ENCODE assay signal across 8 cellular contexts in the genomic region with DNA sequence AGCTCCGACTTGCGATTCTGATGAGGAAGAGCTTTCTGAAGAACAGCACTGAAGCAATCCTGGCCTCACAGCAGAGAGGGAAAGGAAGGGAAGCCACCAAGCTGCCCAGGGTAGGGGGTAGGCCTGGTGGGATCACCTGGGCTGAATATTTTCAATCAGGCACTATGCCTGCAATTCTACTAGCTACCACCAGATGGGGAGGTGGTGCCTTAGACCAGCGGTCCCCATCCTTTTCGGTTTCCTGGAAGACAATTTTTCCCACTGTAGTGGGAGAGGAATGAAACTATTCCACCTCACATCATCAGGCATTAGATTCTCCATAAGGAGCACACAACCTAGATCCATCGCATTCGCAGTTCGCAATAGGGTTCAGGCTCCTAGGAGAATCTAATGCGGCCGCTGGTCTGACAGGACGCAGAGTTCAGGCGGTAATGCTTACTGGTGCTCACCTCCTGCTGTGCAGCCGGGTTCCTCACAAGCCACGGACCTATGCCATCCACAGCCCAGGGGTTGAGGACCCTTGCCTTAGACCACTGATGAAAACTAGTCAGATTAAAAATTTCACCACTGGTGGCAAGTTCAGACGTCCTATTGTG. TPM values are rescaled to one million over a fixed set of nuclear protein-coding genes. Genes with fewer than 3 reads are reported as not detected.
DNase-seq lines count a peak whose midpoint lies in the region; ATAC-seq, FAIRE-seq and TF ChIP-seq lines count a peak whose summit lies in the region.
"Had no signal": no experiment of that assay in that cellular context is flagged by ENCODE, and none has a peak within 500 bp of the region (broad histone marks: within the 10 kb centered on the region; RNA-seq: fewer than 3 reads in every experiment).

No MANE protein-coding gene starts in this region.

- no peaks in the 10 kb centered on the region for H3K9me3 ChIP-seq in neutrophil

- peaks cover 15 to 17% of the 10 kb centered on the region in 2 experiments for H3K4me1 ChIP-seq in neutrophil (ENCODE audit: control insufficient read depth in 1 of 2, insufficient read depth in 1 of 2, low read depth in 1 of 2, low read length in 1 of 2)

- TF ChIP-seq EP300 in Ishikawa (IDR thresholded peaks at IDR 0.05; ENCODE audit: borderline replicate concordance), result no peak

- FAIRE-seq in G401.6 (lab: Jason Lieb, UNC) (peak; percentile 86), bronchial epithelial cell (lab: Jason Lieb, UNC) (no peak)

- H3K27me3 ChIP-seq in bronchial epithelial cell (ENCODE audit: control insufficient read depth, insufficient read depth, low read length), result no peaks in the 10 kb centered on the region
- peaks cover 48% of the 10 kb centered on the region for H3K27me3 ChIP-seq in neutrophil

- no peak overlapping the region for H3K4me3 ChIP-seq in bronchial epithelial cell (ENCODE audit: low read depth, low read length)
- H3K4me3 ChIP-seq in neutrophil (ENCODE audit: low read depth in 1 of 2, low read length in 1 of 2), result no peak overlapping the region

- peak; percentile 41 for TF ChIP-seq CTCF in bronchial epithelial cell (IDR thresholded peaks at IDR 0.05; ENCODE audit: insufficient read depth, low read length, severe bottlenecking)
- TF ChIP-seq CTCF in neutrophil (IDR thresholded peaks at IDR 0.05), result peak; percentile 61

- DNase-seq in bronchial epithelial cell (ENCODE audit: low read depth) (no peak), mesenteric fat pad (ENCODE audit: low spot score) (no peak), DMS79 (lab: John Stamatoyannopoulos, UW) (no peak)

- H3K36me3 ChIP-seq in bronchial epithelial cell (ENCODE audit: control insufficient read depth, insufficient read depth, low read length) (no peaks in the 10 kb centered on the region), neutrophil (no peaks in the 10 kb centered on the region)

- peak; percentile 48; the same call in 1 of the 2 replicates for TF ChIP-seq RAD21 in Ishikawa (IDR thresholded peaks at IDR 0.05; ENCODE audit: low read depth)

- H3K27ac ChIP-seq in neutrophil, result no peak overlapping the region

- no peak for ATAC-seq in GM21737 (IDR thresholded peaks at IDR 0.05; ENCODE audit: unreplicated experiment)
- ATAC-seq: activated naive CD4-positive, alpha-beta T cell treated with anti-CD3 and anti-CD28 coated beads, Interleukin-2, amount 50 U/mL, for 72 hours had no signal

TF ChIP-seq in Ishikawa, 13 proteins besides CTCF, POLR2A, EP300 and RAD21:
- no peak for TF ChIP-seq EGR1 (IDR thresholded peaks at IDR 0.05)
- TF ChIP-seq, protein P1, sequence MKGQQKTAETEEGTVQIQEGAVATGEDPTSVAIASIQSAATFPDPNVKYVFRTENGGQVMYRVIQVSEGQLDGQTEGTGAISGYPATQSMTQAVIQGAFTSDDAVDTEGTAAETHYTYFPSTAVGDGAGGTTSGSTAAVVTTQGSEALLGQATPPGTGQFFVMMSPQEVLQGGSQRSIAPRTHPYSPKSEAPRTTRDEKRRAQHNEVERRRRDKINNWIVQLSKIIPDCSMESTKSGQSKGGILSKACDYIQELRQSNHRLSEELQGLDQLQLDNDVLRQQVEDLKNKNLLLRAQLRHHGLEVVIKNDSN (IDR thresholded peaks at IDR 0.05), result no peak
- no peak for TF ChIP-seq CREB1 (IDR thresholded peaks at IDR 0.05; ENCODE audit: low read depth)
- no peak for TF ChIP-seq FOXM1 (IDR thresholded peaks at IDR 0.05; ENCODE audit: borderline replicate concordance, low read depth)
- TF ChIP-seq TEAD4 (IDR thresholded peaks at IDR 0.05), result no peak
- no peak for TF ChIP-seq TAF1 (IDR thresholded peaks at IDR 0.05; ENCODE audit: low read depth)
- TF ChIP-seq, protein P2, sequence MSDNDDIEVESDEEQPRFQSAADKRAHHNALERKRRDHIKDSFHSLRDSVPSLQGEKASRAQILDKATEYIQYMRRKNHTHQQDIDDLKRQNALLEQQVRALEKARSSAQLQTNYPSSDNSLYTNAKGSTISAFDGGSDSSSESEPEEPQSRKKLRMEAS (IDR thresholded peaks at IDR 0.05), result no peak
- TF ChIP-seq, protein P3, sequence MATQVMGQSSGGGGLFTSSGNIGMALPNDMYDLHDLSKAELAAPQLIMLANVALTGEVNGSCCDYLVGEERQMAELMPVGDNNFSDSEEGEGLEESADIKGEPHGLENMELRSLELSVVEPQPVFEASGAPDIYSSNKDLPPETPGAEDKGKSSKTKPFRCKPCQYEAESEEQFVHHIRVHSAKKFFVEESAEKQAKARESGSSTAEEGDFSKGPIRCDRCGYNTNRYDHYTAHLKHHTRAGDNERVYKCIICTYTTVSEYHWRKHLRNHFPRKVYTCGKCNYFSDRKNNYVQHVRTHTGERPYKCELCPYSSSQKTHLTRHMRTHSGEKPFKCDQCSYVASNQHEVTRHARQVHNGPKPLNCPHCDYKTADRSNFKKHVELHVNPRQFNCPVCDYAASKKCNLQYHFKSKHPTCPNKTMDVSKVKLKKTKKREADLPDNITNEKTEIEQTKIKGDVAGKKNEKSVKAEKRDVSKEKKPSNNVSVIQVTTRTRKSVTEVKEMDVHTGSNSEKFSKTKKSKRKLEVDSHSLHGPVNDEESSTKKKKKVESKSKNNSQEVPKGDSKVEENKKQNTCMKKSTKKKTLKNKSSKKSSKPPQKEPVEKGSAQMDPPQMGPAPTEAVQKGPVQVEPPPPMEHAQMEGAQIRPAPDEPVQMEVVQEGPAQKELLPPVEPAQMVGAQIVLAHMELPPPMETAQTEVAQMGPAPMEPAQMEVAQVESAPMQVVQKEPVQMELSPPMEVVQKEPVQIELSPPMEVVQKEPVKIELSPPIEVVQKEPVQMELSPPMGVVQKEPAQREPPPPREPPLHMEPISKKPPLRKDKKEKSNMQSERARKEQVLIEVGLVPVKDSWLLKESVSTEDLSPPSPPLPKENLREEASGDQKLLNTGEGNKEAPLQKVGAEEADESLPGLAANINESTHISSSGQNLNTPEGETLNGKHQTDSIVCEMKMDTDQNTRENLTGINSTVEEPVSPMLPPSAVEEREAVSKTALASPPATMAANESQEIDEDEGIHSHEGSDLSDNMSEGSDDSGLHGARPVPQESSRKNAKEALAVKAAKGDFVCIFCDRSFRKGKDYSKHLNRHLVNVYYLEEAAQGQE (IDR thresholded peaks at IDR 0.05; ENCODE audit: low read depth), result no peak
- TF ChIP-seq ZBTB7A (IDR thresholded peaks at IDR 0.05; ENCODE audit: low read depth), result no peak
- no peak for TF ChIP-seq NFIC (IDR thresholded peaks at IDR 0.05)
- no peak for TF ChIP-seq CEBPB (IDR thresholded peaks at IDR 0.05)
- no peak for TF ChIP-seq TCF12 (IDR thresholded peaks at IDR 0.05; ENCODE audit: low read depth)
- no peak for TF ChIP-seq YY1 (IDR thresholded peaks at IDR 0.05; ENCODE audit: low read depth)

RNA-seq across cellular contexts. Expression of a gene that starts 2.7 kb away (rescaled TPM):
- 3.5 and 3.7 TPM in 2 replicates for total RNA-seq in bronchial epithelial cell
- 1.9 TPM for total RNA-seq in mesenteric fat pad

RNA-seq across cellular contexts. Expression of a gene that starts 24.3 kb away (rescaled TPM):
- total RNA-seq in bronchial epithelial cell (7.9 and 10.2 TPM in 2 replicates), mesenteric fat pad (137 TPM)

Comparison
In these comparisons a context has a peak if more than half of its experiments do, and no peak if none do; other contexts are left out.
1. RNA of a gene that starts 24.3 kb away (total RNA-seq): 137 TPM in mesenteric fat pad (single experiment); 7.9 to 10.2 TPM in bronchial epithelial cell; every median in the first group is over 10 times any median in the second.